Comparison of ENCODE assay signal across 12 cellular contexts in the genomic region with DNA sequence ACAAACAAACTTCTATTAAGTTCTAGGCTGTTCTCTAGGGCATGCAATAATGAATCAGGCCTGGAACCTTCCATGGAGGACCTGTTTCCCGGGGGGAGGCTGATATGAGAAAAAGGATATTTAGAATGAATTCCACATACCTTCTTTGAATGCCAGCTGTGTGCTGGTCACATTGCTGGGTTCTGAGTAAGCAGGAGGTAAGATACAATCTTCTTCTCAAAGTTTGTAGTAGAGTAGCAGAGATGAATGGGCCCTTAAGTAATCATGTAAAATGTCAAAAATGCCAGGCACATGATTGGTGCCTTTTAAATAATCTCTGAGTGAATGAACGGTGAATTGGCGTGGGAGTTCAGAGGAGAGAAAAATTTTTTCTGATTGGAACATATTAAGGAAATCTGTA. TPM values are rescaled to one million over a fixed set of nuclear protein-coding genes. Genes with fewer than 3 reads are reported as not detected.
DNase-seq lines count a peak whose midpoint lies in the region; ATAC-seq, FAIRE-seq and TF ChIP-seq lines count a peak whose summit lies in the region.
"Had no signal": no experiment of that assay in that cellular context is flagged by ENCODE, and none has a peak within 500 bp of the region (broad histone marks: within the 10 kb centered on the region; RNA-seq: fewer than 3 reads in every experiment).

No MANE protein-coding gene starts in this region.

- no peak for FAIRE-seq in GM12892 (lab: Jason Lieb, UNC)

- no peak for ATAC-seq in GM19351 (IDR thresholded peaks at IDR 0.05; ENCODE audit: unreplicated experiment)

- no peak overlapping the region for H3K4me3 ChIP-seq in SJCRH30
- H3K4me3 ChIP-seq: testis had no signal

- no peaks in the 10 kb centered on the region for H3K27me3 ChIP-seq in SJCRH30
- H3K27me3 ChIP-seq: testis had no signal

- peaks cover 30% of the 10 kb centered on the region for H3K4me1 ChIP-seq in SJCRH30

- H3K27ac ChIP-seq in SJCRH30, result 0 out of 2 replicates have a peak overlapping the region, but pooled peaks have one; percentile 3
- peak overlapping the region; percentile 58 for H3K27ac ChIP-seq in epithelial cell of prostate
- H3K27ac ChIP-seq: testis had no signal

- peak; percentile 64 for DNase-seq in HCEC 1CT
- peak; percentile 39 to 48 for DNase-seq in SJCRH30
- peak; percentile 48 for DNase-seq in epithelial cell of prostate (ENCODE audit: low read depth, low spot score)
- DNase-seq in renal cortical epithelial cell (ENCODE audit: low read depth), result peak; percentile 76
- DNase-seq in HPDE6-E6E7 (ENCODE audit: extremely low spot score), result no peak
- DNase-seq in activated naive CD4-positive, alpha-beta T cell treated with anti-CD3 and anti-CD28 coated beads, Interleukin-2, amount 50 U/mL, for 16 hours, result no peak
- DNase-seq in GM12892 (ENCODE audit: insufficient read length), result no peak
- DNase-seq: immature natural killer cell, naive B cell, NCI-H2171, testis had no signal

- H3K9me3 ChIP-seq in SJCRH30 (replicated peaks), result 0 out of 2 replicates have a peak, but pooled peaks cover 5% of the 10 kb centered on the region
- H3K9me3 ChIP-seq: testis had no signal

- no peak for TF ChIP-seq POLR2A in GM12892 (IDR thresholded peaks at IDR 0.05; ENCODE audit: low read depth, low read length)

- H3K36me3 ChIP-seq in SJCRH30, result no peaks in the 10 kb centered on the region

RNA-seq across cellular contexts. Expression of a gene that starts 47.4 kb away (rescaled TPM):
- 0.10 and 0.13 TPM in 2 replicates for total RNA-seq in SJCRH30 (2014; rRNA removed; shearing (Covaris generic))
- total RNA-seq in renal cortical epithelial cell, result 141 and 245 TPM in 2 replicates
- 0.55 TPM for polyA plus RNA-seq in GM12892 (2012; ENCODE audit: missing spikeins)
- polyA plus RNA-seq: immature natural killer cell had no signal

Comparison
In these comparisons a context has a peak if more than half of its experiments do, and no peak if none do; other contexts are left out.
1. DNase-seq: peak in HCEC 1CT (single experiment), SJCRH30 (2 of 2), epithelial cell of prostate (single experiment) and renal cortical epithelial cell (single experiment); none in HPDE6-E6E7 (single experiment), activated naive CD4-positive, alpha-beta T cell treated with anti-CD3 and anti-CD28 coated beads, Interleukin-2, amount 50 U/mL, for 16 hours (single experiment) and GM12892 (single experiment).
2. RNA of a gene that starts 47.4 kb away (total RNA-seq): 141 to 245 TPM in renal cortical epithelial cell; 0.10 to 0.13 TPM in SJCRH30; every median in the first group is over 100 times any median in the second.